ENCODE assay signal across 1 cellular context in the genomic region with DNA sequence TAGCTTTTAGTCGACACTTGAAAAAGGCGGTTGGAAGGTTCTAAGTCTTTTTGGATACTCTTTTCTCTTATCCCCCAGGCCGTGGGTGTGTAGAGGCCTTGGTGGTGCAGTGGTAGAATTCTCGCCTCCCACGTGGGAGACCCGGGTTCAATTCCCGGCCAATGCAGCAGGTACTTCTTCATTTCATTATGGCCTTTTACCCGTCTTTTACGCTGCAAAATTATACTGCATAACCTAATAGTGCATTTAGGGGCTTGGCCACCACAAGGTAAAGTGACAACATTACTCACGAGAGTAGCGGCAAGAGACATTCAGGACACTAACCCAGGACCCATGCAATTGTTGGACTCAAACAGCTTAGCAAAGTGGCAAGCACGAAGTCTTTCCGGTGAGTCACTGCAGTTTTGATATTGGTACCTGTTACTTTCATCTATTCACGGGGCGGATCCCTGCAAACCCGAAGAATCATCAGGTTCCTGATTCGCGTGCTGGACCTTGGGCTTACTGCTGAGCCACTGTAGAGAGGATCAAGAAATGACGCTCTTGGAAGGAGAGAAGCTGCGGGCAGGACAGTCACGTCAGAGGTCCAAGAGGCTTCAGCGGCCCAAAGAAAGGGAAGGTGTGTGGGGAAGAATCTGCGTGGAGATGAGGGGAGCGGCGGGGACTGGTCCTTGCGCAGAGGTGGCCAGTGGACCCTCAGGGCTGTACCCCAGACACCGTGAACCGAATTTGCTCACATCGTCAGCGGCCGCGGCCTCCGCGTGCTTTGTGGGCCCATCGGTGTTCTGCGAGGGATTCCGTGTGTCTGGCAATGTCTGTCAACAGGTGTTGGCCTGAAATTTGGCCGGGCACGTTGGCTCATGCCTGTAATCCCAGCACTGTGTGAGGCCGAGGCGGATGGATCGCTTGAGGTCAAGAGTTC.
TF ChIP-seq lines count a peak whose summit lies in the region.

No MANE protein-coding gene starts in this region.

TF ChIP-seq in HepG2, 621 proteins besides CTCF, POLR2A, EP300 and RAD21 (continued from another document):
- TF ChIP-seq, protein P1, sequence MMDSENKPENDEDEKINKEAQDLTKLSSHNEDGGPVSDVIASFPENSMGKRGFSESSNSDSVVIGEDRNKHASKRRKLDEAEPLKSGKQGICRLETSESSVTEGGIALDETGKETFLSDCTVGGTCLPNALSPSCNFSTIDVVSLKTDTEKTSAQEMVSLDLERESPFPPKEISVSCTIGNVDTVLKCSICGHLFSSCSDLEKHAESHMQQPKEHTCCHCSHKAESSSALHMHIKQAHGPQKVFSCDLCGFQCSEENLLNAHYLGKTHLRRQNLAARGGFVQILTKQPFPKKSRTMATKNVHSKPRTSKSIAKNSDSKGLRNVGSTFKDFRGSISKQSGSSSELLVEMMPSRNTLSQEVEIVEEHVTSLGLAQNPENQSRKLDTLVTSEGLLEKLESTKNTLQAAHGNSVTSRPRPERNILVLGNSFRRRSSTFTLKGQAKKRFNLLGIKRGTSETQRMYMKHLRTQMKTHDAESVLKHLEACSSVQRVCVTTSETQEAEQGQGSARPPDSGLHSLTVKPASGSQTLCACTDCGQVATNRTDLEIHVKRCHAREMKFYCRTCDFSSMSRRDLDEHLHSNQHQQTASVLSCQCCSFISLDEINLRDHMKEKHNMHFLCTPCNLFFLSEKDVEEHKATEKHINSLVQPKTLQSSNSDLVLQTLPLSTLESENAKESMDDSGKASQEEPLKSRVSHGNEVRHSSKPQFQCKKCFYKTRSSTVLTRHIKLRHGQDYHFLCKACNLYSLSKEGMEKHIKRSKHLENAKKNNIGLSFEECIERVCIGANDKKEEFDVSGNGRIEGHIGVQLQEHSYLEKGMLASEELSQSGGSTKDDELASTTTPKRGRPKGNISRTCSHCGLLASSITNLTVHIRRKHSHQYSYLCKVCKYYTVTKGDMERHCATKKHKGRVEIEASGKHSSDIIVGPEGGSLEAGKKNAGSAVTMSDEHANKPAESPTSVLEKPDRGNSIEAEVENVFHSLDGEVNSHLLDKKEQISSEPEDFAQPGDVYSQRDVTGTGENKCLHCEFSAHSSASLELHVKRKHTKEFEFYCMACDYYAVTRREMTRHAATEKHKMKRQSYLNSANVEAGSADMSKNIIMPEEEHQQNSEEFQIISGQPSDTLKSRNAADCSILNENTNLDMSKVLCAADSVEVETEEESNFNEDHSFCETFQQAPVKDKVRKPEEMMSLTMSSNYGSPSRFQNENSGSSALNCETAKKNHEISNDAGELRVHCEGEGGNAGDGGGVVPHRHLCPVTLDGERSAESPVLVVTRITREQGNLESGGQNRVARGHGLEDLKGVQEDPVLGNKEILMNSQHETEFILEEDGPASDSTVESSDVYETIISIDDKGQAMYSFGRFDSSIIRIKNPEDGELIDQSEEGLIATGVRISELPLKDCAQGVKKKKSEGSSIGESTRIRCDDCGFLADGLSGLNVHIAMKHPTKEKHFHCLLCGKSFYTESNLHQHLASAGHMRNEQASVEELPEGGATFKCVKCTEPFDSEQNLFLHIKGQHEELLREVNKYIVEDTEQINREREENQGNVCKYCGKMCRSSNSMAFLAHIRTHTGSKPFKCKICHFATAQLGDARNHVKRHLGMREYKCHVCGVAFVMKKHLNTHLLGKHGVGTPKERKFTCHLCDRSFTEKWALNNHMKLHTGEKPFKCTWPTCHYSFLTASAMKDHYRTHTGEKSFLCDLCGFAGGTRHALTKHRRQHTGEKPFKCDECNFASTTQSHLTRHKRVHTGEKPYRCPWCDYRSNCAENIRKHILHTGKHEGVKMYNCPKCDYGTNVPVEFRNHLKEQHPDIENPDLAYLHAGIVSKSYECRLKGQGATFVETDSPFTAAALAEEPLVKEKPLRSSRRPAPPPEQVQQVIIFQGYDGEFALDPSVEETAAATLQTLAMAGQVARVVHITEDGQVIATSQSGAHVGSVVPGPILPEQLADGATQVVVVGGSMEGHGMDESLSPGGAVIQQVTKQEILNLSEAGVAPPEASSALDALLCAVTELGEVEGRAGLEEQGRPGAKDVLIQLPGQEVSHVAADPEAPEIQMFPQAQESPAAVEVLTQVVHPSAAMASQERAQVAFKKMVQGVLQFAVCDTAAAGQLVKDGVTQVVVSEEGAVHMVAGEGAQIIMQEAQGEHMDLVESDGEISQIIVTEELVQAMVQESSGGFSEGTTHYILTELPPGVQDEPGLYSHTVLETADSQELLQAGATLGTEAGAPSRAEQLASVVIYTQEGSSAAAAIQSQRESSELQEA (CRISPR knock-in tag; IDR thresholded peaks at IDR 0.05; ENCODE audit: not compliant biosample characterization): no peak
- TF ChIP-seq ZNF543 (CRISPR knock-in tag; IDR thresholded peaks at IDR 0.05) (no peak), NCOA5 (CRISPR knock-in tag; IDR thresholded peaks at IDR 0.05) (no peak), NFKB2 (CRISPR knock-in tag; IDR thresholded peaks at IDR 0.05; ENCODE audit: borderline replicate concordance) (peak; percentile 34; the same call in 1 of the 2 replicates), CHD2 (IDR thresholded peaks at IDR 0.05; ENCODE audit: low read depth, low read length) (no peak), ZNF546 (CRISPR knock-in tag; conservative IDR thresholded peaks at IDR 0.05) (no peak), SIN3B (IDR thresholded peaks at IDR 0.05; ENCODE audit: low read length) (no peak), KLF11 (CRISPR knock-in tag; IDR thresholded peaks at IDR 0.05) (no peak), ZNF468 (CRISPR knock-in tag; IDR thresholded peaks at IDR 0.05) (no peak), ZBTB46 (CRISPR knock-in tag; IDR thresholded peaks at IDR 0.05; ENCODE audit: borderline replicate concordance) (no peak), THYN1 (CRISPR knock-in tag; IDR thresholded peaks at IDR 0.05; ENCODE audit: borderline replicate concordance, low read depth) (no peak), ZNF333 (CRISPR knock-in tag; IDR thresholded peaks at IDR 0.05; ENCODE audit: borderline replicate concordance) (no peak), SALL2 (CRISPR knock-in tag; IDR thresholded peaks at IDR 0.05) (no peak), HDAC1 (CRISPR knock-in tag; IDR thresholded peaks at IDR 0.05) (no peak), TAF1 (CRISPR knock-in tag; IDR thresholded peaks at IDR 0.05) (no peak), ZNF282 (IDR thresholded peaks at IDR 0.05; ENCODE audit: partially characterized antibody) (no peak), ZNF790 (CRISPR knock-in tag; IDR thresholded peaks at IDR 0.05; ENCODE audit: borderline replicate concordance) (no peak), ZFP41 (CRISPR knock-in tag; IDR thresholded peaks at IDR 0.05; ENCODE audit: borderline replicate concordance) (no peak)
- TF ChIP-seq, protein P2, sequence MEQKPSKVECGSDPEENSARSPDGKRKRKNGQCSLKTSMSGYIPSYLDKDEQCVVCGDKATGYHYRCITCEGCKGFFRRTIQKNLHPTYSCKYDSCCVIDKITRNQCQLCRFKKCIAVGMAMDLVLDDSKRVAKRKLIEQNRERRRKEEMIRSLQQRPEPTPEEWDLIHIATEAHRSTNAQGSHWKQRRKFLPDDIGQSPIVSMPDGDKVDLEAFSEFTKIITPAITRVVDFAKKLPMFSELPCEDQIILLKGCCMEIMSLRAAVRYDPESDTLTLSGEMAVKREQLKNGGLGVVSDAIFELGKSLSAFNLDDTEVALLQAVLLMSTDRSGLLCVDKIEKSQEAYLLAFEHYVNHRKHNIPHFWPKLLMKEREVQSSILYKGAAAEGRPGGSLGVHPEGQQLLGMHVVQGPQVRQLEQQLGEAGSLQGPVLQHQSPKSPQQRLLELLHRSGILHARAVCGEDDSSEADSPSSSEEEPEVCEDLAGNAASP (CRISPR knock-in tag; IDR thresholded peaks at IDR 0.05; ENCODE audit: borderline replicate concordance): no peak
- TF ChIP-seq, protein P3, sequence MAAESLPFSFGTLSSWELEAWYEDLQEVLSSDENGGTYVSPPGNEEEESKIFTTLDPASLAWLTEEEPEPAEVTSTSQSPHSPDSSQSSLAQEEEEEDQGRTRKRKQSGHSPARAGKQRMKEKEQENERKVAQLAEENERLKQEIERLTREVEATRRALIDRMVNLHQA (CRISPR knock-in tag; IDR thresholded peaks at IDR 0.05): no peak
- TF ChIP-seq, protein P4, sequence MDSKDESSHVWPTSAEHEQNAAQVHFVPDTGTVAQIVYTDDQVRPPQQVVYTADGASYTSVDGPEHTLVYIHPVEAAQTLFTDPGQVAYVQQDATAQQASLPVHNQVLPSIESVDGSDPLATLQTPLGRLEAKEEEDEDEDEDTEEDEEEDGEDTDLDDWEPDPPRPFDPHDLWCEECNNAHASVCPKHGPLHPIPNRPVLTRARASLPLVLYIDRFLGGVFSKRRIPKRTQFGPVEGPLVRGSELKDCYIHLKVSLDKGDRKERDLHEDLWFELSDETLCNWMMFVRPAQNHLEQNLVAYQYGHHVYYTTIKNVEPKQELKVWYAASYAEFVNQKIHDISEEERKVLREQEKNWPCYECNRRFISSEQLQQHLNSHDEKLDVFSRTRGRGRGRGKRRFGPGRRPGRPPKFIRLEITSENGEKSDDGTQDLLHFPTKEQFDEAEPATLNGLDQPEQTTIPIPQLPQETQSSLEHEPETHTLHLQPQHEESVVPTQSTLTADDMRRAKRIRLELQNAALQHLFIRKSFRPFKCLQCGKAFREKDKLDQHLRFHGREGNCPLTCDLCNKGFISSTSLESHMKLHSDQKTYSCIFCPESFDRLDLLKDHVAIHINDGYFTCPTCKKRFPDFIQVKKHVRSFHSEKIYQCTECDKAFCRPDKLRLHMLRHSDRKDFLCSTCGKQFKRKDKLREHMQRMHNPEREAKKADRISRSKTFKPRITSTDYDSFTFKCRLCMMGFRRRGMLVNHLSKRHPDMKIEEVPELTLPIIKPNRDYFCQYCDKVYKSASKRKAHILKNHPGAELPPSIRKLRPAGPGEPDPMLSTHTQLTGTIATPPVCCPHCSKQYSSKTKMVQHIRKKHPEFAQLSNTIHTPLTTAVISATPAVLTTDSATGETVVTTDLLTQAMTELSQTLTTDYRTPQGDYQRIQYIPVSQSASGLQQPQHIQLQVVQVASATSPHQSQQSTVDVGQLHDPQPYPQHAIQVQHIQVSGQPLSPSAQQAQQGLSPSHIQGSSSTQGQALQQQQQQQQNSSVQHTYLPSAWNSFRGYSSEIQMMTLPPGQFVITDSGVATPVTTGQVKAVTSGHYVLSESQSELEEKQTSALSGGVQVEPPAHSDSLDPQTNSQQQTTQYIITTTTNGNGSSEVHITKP (CRISPR knock-in tag; IDR thresholded peaks at IDR 0.05; ENCODE audit: low read depth): no peak
- TF ChIP-seq, protein P5, sequence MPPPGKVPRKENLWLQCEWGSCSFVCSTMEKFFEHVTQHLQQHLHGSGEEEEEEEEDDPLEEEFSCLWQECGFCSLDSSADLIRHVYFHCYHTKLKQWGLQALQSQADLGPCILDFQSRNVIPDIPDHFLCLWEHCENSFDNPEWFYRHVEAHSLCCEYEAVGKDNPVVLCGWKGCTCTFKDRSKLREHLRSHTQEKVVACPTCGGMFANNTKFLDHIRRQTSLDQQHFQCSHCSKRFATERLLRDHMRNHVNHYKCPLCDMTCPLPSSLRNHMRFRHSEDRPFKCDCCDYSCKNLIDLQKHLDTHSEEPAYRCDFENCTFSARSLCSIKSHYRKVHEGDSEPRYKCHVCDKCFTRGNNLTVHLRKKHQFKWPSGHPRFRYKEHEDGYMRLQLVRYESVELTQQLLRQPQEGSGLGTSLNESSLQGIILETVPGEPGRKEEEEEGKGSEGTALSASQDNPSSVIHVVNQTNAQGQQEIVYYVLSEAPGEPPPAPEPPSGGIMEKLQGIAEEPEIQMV (CRISPR knock-in tag; IDR thresholded peaks at IDR 0.05; ENCODE audit: low read depth): no peak
